ENCODE assay signal across 6 cellular contexts in the genomic region with DNA sequence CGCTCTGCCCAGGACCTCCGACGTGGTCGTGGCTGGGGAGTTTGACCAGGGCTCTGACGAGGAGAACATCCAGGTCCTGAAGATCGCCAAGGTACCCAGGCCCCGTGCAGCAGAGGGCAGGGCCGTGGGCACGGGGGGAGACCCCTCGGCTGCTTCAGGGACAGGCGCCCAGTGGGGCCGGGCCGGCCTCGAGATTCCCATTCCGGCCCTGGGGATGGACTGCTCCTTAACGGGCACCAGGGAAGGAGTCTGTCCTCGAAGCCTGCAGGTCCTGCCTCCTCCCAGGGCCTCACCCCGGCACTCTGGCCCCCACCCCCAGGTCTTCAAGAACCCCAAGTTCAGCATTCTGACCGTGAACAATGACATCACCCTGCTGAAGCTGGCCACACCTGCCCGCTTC. TPM values are rescaled to one million over a fixed set of nuclear protein-coding genes. Genes with fewer than 3 reads are reported as not detected.
"Had no signal": no experiment of that assay in that cellular context is flagged by ENCODE, and none has a peak within 500 bp of the region (broad histone marks: within the 10 kb centered on the region; RNA-seq: fewer than 3 reads in every experiment).

No MANE protein-coding gene starts in this region.

RNA-seq across cellular contexts. Expression of a gene that starts 4.3 kb away (rescaled TPM):
- total RNA-seq: HepG2, HT-29, HT1080, IMR-90 had no signal
- polyA plus RNA-seq: HepG2, IgD-negative memory B cell, IMR-90, K562 had no signal

RNA-seq across cellular contexts. Expression of a gene that starts 16.2 kb away (rescaled TPM):
- total RNA-seq: HepG2, HT-29, HT1080, IMR-90 had no signal
- polyA plus RNA-seq: IgD-negative memory B cell, IMR-90, K562 had no signal

RNA-seq across cellular contexts. Expression of a gene that starts 28.3 kb away (rescaled TPM):
- polyA plus RNA-seq: IgD-negative memory B cell had no signal
